Comparison of ENCODE assay signal across 8 cellular contexts in the genomic region with DNA sequence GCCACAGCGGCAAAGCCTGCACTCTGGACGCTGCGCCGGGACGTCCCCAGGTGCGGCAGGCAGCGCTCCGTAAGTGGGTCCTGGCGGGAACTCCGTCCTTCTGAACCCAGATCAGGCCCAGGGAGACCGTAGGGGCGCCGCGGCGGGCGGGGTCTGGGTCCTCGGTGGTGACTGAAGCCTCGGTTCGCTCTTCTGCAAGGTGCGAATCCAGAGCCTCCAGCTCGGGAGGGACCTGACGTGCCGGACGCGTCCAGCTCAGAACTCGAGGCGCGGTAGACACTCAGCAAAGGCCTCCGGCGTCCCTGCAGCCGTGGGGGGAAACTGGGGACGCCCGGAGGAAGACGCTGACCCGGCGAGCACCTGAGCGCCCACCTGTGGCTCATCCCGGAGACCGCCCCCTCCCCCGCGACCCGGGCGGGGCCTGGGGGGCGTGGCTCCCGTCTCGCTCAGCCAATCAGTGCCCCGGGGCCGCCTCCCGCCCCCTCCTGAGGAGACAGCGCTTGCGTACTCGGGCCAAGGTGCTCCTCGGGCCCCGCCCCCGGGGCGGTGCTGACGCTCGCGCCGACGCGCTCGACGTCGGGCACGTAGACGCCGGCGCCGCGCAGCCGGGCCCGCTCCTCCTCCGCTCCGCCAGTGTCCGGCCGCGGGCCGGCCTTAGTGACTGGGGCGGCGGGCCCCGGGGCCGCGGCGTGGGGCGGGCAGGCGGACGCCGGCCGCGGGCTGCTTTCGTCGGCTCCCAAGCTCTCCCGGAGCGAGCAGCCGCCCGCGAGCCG. TPM values are rescaled to one million over a fixed set of nuclear protein-coding genes. Genes with fewer than 3 reads are reported as not detected.
DNase-seq lines count a peak whose midpoint lies in the region; ATAC-seq and TF ChIP-seq lines count a peak whose summit lies in the region.

A gene (plus strand): TSS at position 587 of the 773 bp plus-strand sequence. CDS start 1,483 bp downstream, outside the sequence.

- H3K27ac Mint-ChIP-seq in Calu3 (ENCODE audit: unreplicated experiment) (peak within 1 kb of the TSS; percentile 96), endodermal cell (peak within 1 kb of the TSS; percentile 97)
- peak within 1 kb of the TSS; percentile 78 for H3K27ac Mint-ChIP-seq in activated CD8-positive, alpha-beta memory T cell treated with anti-CD3 and anti-CD28 coated beads, Interleukin-2, amount 10 ng/mL, durations not matched to agents 7 days and 5 days

- peak; percentile 99 for DNase-seq in Calu3
- peak; percentile 86 for DNase-seq in NOMO-1 treated with dmso at 0.1 percent for 144 hours (lab: John Stamatoyannopoulos, UW; ENCODE audit: unreplicated experiment)
- DNase-seq in activated CD8-positive, alpha-beta memory T cell treated with anti-CD3 and anti-CD28 coated beads, Interleukin-2, amount 10 ng/mL, durations not matched to agents 7 days and 5 days = peak; percentile 94
- peak; percentile 99 for DNase-seq in endodermal cell
- peak; percentile 96 for DNase-seq in mesenteric fat pad (ENCODE audit: low spot score)
- peak; percentile 89 for DNase-seq in stimulated activated CD8-positive, alpha-beta memory T cell treated with anti-CD3 and anti-CD28 coated beads, Interleukin-15, amount 100 ng/mL, for 1 hour (ENCODE audit: low read depth)

- peaks cover 9% of the 10 kb centered on the region for H3K27me3 Mint-ChIP-seq in Calu3 (ENCODE audit: unreplicated experiment)
- peaks cover 20% of the 10 kb centered on the region for H3K27me3 Mint-ChIP-seq in activated CD8-positive, alpha-beta memory T cell treated with anti-CD3 and anti-CD28 coated beads, Interleukin-2, amount 10 ng/mL, durations not matched to agents 7 days and 5 days
- H3K27me3 Mint-ChIP-seq in endodermal cell (ENCODE audit: insufficient read depth) = no peaks in the 10 kb centered on the region

- no peaks in the 10 kb centered on the region for H3K9me3 Mint-ChIP-seq in Calu3 (ENCODE audit: low read depth, unreplicated experiment)
- H3K9me3 Mint-ChIP-seq in activated CD8-positive, alpha-beta memory T cell treated with anti-CD3 and anti-CD28 coated beads, Interleukin-2, amount 10 ng/mL, durations not matched to agents 7 days and 5 days (ENCODE audit: low read depth) = no peaks in the 10 kb centered on the region
- H3K9me3 Mint-ChIP-seq in endodermal cell = no peaks in the 10 kb centered on the region

- intact Hi-C loops in Calu3 (cut with micrococcal nuclease; ENCODE audit: unreplicated experiment) = loop anchor here (5.0 kb wide), 2 partner anchors 37 to 38 kb away; no protein-coding TSS in a partner anchor

- H3K4me3 Mint-ChIP-seq in Calu3 (ENCODE audit: low read depth, unreplicated experiment) (peak within 1 kb of the TSS; percentile 96), endodermal cell (peak within 1 kb of the TSS; percentile 87)
- peak within 1 kb of the TSS; percentile 79 for H3K4me3 Mint-ChIP-seq in activated CD8-positive, alpha-beta memory T cell treated with anti-CD3 and anti-CD28 coated beads, Interleukin-2, amount 10 ng/mL, durations not matched to agents 7 days and 5 days

- H3K9me3 ChIP-seq in HUES48 (ENCODE audit: control insufficient read depth, insufficient read depth, low read length) (no peaks in the 10 kb centered on the region), endodermal cell (ENCODE audit: control insufficient read depth, low read length) (no peaks in the 10 kb centered on the region)

- H3K27me3 ChIP-seq in HUES48 (ENCODE audit: control insufficient read depth, insufficient read depth, low read length) (no peaks in the 10 kb centered on the region), endodermal cell (ENCODE audit: control insufficient read depth, insufficient read depth, low read length, poor library complexity, severe bottlenecking) (no peaks in the 10 kb centered on the region)

- H3K4me1 ChIP-seq in HUES48 (ENCODE audit: control insufficient read depth, insufficient read depth, low read length) (0 out of 2 replicates have a peak, but pooled peaks cover 3% of the 10 kb centered on the region), endodermal cell (ENCODE audit: control insufficient read depth, insufficient read depth, low read length) (no peaks in the 10 kb centered on the region)

- WGBS in endodermal cell (ENCODE audit: insufficient coverage in 1 of 2, insufficient read length in 1 of 2), 2 experiments = 0 to 1% methylated on average over 30 to 99 of the region's 99 CpGs

- CTCF ChIA-PET in Calu3 (lab: Charles Lee) = no interaction called here
- CTCF ChIA-PET in activated CD8-positive, alpha-beta memory T cell treated with anti-CD3 and anti-CD28 coated beads, Interleukin-2, amount 10 ng/mL, durations not matched to agents 7 days and 5 days (lab: Charles Lee) = interaction anchor here (1.0 to 1.6 kb wide), 2 partner anchors 66 to 67 kb away, joined by 3 read pairs; a partner anchor contains a TSS

- H3K4me3 ChIP-seq in HUES48 (ENCODE audit: low read depth, low read length) = peak within 1 kb of the TSS; percentile 86
- peak within 1 kb of the TSS; percentile 93 for H3K4me3 ChIP-seq in endodermal cell (ENCODE audit: low read length)

- peaks cover 33% of the 10 kb centered on the region for H3K36me3 ChIP-seq in HUES48 (ENCODE audit: control insufficient read depth, insufficient read depth, low read length)
- H3K36me3 ChIP-seq in endodermal cell (ENCODE audit: control insufficient read depth, insufficient read depth, low read length) = peaks cover 35% of the 10 kb centered on the region

- no TSS peak for BruUV-seq in Calu3 (replicated peaks; lab: Mats Ljungman, UMichigan)

- peak; percentile 89 for ATAC-seq in GM21390 (IDR thresholded peaks at IDR 0.05; ENCODE audit: unreplicated experiment)
- ATAC-seq in activated CD8-positive, alpha-beta memory T cell treated with anti-CD3 and anti-CD28 coated beads, Interleukin-2, amount 10 ng/mL, durations not matched to agents 7 days and 5 days = peak; percentile 97

- peaks cover 41% of the 10 kb centered on the region for H3K4me1 Mint-ChIP-seq in Calu3 (ENCODE audit: low read depth, unreplicated experiment)
- peaks cover 38% of the 10 kb centered on the region for H3K4me1 Mint-ChIP-seq in activated CD8-positive, alpha-beta memory T cell treated with anti-CD3 and anti-CD28 coated beads, Interleukin-2, amount 10 ng/mL, durations not matched to agents 7 days and 5 days
- peaks cover 32% of the 10 kb centered on the region for H3K4me1 Mint-ChIP-seq in endodermal cell

- H3K36me3 Mint-ChIP-seq in Calu3 (ENCODE audit: insufficient read depth, unreplicated experiment) (peaks cover 55% of the 10 kb centered on the region), endodermal cell (ENCODE audit: low read depth) (peaks cover 33% of the 10 kb centered on the region)
- peaks cover 16% of the 10 kb centered on the region for H3K36me3 Mint-ChIP-seq in activated CD8-positive, alpha-beta memory T cell treated with anti-CD3 and anti-CD28 coated beads, Interleukin-2, amount 10 ng/mL, durations not matched to agents 7 days and 5 days

- TF ChIP-seq CTCF in Calu3 (IDR thresholded peaks at IDR 0.05; ENCODE audit: unreplicated experiment) = no peak
- TF ChIP-seq CTCF in endodermal cell (conservative IDR thresholded peaks at IDR 0.05) = no peak

- H3K27ac ChIP-seq in HUES48 (ENCODE audit: low read depth, low read length) (peak within 1 kb of the TSS; percentile 69), endodermal cell (ENCODE audit: low read depth, low read length) (no peak within 1 kb of the TSS)

- H3K9ac ChIP-seq in HUES48 (ENCODE audit: low read depth, low read length) (peak within 1 kb of the TSS; percentile 79), endodermal cell (ENCODE audit: extremely low read depth, low read length, poor library complexity, severe bottlenecking) (peak within 1 kb of the TSS; percentile 81)

RNA-seq across cellular contexts. Expression of the gene that starts here (rescaled TPM):
- 76.5 and 84.0 TPM in 2 replicates for total RNA-seq in Calu3 (2022)
- 10 to 100 TPM; 35.7 to 38.7 TPM for total RNA-seq in activated CD8-positive, alpha-beta memory T cell treated with anti-CD3 and anti-CD28 coated beads, Interleukin-2, amount 10 ng/mL, durations not matched to agents 7 days and 5 days
- total RNA-seq in endodermal cell = 100 to 1,000 TPM; 105 to 118 TPM
- polyA plus RNA-seq in endodermal cell (2013, experiment 1 of 2) = 47.1 TPM
- polyA plus RNA-seq in endodermal cell (2013, experiment 2 of 2) = 42.1 TPM
- 119 TPM for total RNA-seq in mesenteric fat pad
